Comparison of ENCODE assay signal across 1 cellular context in genomic region chrX:40580537-40581332, GRCh38.
A peak's percentile ranks its signal among the peaks of the same experiment; 100 is the strongest.
TF ChIP-seq lines count a peak whose summit lies in the region.

A gene with protein sequence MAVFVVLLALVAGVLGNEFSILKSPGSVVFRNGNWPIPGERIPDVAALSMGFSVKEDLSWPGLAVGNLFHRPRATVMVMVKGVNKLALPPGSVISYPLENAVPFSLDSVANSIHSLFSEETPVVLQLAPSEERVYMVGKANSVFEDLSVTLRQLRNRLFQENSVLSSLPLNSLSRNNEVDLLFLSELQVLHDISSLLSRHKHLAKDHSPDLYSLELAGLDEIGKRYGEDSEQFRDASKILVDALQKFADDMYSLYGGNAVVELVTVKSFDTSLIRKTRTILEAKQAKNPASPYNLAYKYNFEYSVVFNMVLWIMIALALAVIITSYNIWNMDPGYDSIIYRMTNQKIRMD (plus strand): TSS chrX:40580970. CDS start chrX:40581066, 96 bp downstream.

TF ChIP-seq in K562, 482 proteins besides CTCF, POLR2A, EP300 and RAD21 (continued from another document and continues in another):
- TF ChIP-seq, protein P1, sequence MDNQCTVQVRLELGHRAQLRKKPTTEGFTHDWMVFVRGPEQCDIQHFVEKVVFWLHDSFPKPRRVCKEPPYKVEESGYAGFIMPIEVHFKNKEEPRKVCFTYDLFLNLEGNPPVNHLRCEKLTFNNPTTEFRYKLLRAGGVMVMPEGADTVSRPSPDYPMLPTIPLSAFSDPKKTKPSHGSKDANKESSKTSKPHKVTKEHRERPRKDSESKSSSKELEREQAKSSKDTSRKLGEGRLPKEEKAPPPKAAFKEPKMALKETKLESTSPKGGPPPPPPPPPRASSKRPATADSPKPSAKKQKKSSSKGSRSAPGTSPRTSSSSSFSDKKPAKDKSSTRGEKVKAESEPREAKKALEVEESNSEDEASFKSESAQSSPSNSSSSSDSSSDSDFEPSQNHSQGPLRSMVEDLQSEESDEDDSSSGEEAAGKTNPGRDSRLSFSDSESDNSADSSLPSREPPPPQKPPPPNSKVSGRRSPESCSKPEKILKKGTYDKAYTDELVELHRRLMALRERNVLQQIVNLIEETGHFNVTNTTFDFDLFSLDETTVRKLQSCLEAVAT (IDR thresholded peaks at IDR 0.05) = peak in 1 of 2 experiments; percentile 75; a peak in 1 of 4 replicates
- TF ChIP-seq, protein P2, sequence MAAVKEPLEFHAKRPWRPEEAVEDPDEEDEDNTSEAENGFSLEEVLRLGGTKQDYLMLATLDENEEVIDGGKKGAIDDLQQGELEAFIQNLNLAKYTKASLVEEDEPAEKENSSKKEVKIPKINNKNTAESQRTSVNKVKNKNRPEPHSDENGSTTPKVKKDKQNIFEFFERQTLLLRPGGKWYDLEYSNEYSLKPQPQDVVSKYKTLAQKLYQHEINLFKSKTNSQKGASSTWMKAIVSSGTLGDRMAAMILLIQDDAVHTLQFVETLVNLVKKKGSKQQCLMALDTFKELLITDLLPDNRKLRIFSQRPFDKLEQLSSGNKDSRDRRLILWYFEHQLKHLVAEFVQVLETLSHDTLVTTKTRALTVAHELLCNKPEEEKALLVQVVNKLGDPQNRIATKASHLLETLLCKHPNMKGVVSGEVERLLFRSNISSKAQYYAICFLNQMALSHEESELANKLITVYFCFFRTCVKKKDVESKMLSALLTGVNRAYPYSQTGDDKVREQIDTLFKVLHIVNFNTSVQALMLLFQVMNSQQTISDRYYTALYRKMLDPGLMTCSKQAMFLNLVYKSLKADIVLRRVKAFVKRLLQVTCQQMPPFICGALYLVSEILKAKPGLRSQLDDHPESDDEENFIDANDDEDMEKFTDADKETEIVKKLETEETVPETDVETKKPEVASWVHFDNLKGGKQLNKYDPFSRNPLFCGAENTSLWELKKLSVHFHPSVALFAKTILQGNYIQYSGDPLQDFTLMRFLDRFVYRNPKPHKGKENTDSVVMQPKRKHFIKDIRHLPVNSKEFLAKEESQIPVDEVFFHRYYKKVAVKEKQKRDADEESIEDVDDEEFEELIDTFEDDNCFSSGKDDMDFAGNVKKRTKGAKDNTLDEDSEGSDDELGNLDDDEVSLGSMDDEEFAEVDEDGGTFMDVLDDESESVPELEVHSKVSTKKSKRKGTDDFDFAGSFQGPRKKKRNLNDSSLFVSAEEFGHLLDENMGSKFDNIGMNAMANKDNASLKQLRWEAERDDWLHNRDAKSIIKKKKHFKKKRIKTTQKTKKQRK (IDR thresholded peaks at IDR 0.05; ENCODE audit: borderline replicate concordance, low read depth, low read length) = peak; percentile 73; the same call in 1 of the 2 replicates
- TF ChIP-seq ATF1 (CRISPR knock-in tag; IDR thresholded peaks at IDR 0.05) = peak; percentile 55; the same call in 1 of the 2 replicates
- peak; percentile 96 for TF ChIP-seq ATF1 (tag; IDR thresholded peaks at IDR 0.05)
- TF ChIP-seq ZBTB7A (IDR thresholded peaks at IDR 0.05; ENCODE audit: borderline replicate concordance, control insufficient read depth, low read depth, low read length) = peak; percentile 14; the same call in 1 of the 2 replicates
- no peak for TF ChIP-seq DMBX1 (CRISPR knock-in tag; IDR thresholded peaks at IDR 0.05; ENCODE audit: borderline replicate concordance)
- no peak for TF ChIP-seq NR2C1 (IDR thresholded peaks at IDR 0.05)
- TF ChIP-seq NR2C1 (tag; IDR thresholded peaks at IDR 0.05) = peak; percentile 53; the same call in 1 of the 2 replicates
- TF ChIP-seq CHD2 (IDR thresholded peaks at IDR 0.05; ENCODE audit: low read depth, low read length) = peak; percentile 55
- no peak for TF ChIP-seq SMC3 (conservative IDR thresholded peaks at IDR 0.05; ENCODE audit: insufficient read depth, low read depth, low read length)
- peak; percentile 84 for TF ChIP-seq ASH1L (IDR thresholded peaks at IDR 0.05; ENCODE audit: borderline replicate concordance, low read depth, partially characterized antibody)
- TF ChIP-seq CREB1 (IDR thresholded peaks at IDR 0.05) = peak; percentile 96
- TF ChIP-seq CREB1 (CRISPR knock-in tag; IDR thresholded peaks at IDR 0.05) = peak; percentile 96
- TF ChIP-seq ZNF253 (CRISPR knock-in tag; conservative IDR thresholded peaks at IDR 0.05) = no peak
- 0 out of 2 replicates have a peak, but pooled peaks have one; percentile 9 for TF ChIP-seq NFIC (IDR thresholded peaks at IDR 0.05)
- no peak for TF ChIP-seq SMARCA5 (IDR thresholded peaks at IDR 0.05)
- TF ChIP-seq GABPA (tag; conservative IDR thresholded peaks at IDR 0.05; ENCODE audit: low read depth) = peak; percentile 91
- TF ChIP-seq, protein P3, sequence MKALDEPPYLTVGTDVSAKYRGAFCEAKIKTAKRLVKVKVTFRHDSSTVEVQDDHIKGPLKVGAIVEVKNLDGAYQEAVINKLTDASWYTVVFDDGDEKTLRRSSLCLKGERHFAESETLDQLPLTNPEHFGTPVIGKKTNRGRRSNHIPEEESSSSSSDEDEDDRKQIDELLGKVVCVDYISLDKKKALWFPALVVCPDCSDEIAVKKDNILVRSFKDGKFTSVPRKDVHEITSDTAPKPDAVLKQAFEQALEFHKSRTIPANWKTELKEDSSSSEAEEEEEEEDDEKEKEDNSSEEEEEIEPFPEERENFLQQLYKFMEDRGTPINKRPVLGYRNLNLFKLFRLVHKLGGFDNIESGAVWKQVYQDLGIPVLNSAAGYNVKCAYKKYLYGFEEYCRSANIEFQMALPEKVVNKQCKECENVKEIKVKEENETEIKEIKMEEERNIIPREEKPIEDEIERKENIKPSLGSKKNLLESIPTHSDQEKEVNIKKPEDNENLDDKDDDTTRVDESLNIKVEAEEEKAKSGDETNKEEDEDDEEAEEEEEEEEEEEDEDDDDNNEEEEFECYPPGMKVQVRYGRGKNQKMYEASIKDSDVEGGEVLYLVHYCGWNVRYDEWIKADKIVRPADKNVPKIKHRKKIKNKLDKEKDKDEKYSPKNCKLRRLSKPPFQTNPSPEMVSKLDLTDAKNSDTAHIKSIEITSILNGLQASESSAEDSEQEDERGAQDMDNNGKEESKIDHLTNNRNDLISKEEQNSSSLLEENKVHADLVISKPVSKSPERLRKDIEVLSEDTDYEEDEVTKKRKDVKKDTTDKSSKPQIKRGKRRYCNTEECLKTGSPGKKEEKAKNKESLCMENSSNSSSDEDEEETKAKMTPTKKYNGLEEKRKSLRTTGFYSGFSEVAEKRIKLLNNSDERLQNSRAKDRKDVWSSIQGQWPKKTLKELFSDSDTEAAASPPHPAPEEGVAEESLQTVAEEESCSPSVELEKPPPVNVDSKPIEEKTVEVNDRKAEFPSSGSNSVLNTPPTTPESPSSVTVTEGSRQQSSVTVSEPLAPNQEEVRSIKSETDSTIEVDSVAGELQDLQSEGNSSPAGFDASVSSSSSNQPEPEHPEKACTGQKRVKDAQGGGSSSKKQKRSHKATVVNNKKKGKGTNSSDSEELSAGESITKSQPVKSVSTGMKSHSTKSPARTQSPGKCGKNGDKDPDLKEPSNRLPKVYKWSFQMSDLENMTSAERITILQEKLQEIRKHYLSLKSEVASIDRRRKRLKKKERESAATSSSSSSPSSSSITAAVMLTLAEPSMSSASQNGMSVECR (CRISPR knock-in tag; IDR thresholded peaks at IDR 0.05) = no peak
- 0 out of 2 replicates have a peak, but pooled peaks have one; percentile 34 for TF ChIP-seq AFF4 (CRISPR knock-in tag; IDR thresholded peaks at IDR 0.05)
- peak; percentile 74; the same call in 1 of the 2 replicates for TF ChIP-seq PHF8 (IDR thresholded peaks at IDR 0.05; ENCODE audit: borderline replicate concordance, low read length)
- TF ChIP-seq RBM17 (IDR thresholded peaks at IDR 0.05; ENCODE audit: borderline replicate concordance, low read depth, low read length) = no peak
- TF ChIP-seq SIN3A (IDR thresholded peaks at IDR 0.05; ENCODE audit: borderline replicate concordance in 2 of 2, control insufficient read depth in 1 of 2, low read depth in 2 of 2, low read length in 2 of 2) = peak; percentile 17 to 74; a peak in 2 of 4 replicates
- peak; percentile 59 for TF ChIP-seq TAF1 (IDR thresholded peaks at IDR 0.05; ENCODE audit: control insufficient read depth, extremely low read depth, insufficient read depth, low read length, severe bottlenecking)
- no peak for TF ChIP-seq UBTF (IDR thresholded peaks at IDR 0.05; ENCODE audit: borderline replicate concordance in 1 of 2, low read depth in 2 of 2, low read length in 2 of 2)
- TF ChIP-seq RFX1 (IDR thresholded peaks at IDR 0.05) = peak; percentile 23; the same call in 1 of the 2 replicates
- peak; percentile 82 for TF ChIP-seq ZBTB2 (IDR thresholded peaks at IDR 0.05)
- no peak for TF ChIP-seq HNRNPUL1 (IDR thresholded peaks at IDR 0.05; ENCODE audit: low read length)
- TF ChIP-seq POLR2B (IDR thresholded peaks at IDR 0.05; ENCODE audit: low read depth, partially characterized antibody) = peak; percentile 27
- no peak for TF ChIP-seq ZNF766 (CRISPR knock-in tag; conservative IDR thresholded peaks at IDR 0.05)
- peak; percentile 56; the same call in 1 of the 2 replicates for TF ChIP-seq ETS1 (conservative IDR thresholded peaks at IDR 0.05; ENCODE audit: control insufficient read depth, low read depth, low read length)
- TF ChIP-seq ZNF778 (CRISPR knock-in tag; IDR thresholded peaks at IDR 0.05) = no peak
- peak in 1 of 2 experiments; percentile 32; a peak in 2 of 4 replicates for TF ChIP-seq MNT (conservative IDR thresholded peaks at IDR 0.05)
- TF ChIP-seq MBD2 (IDR thresholded peaks at IDR 0.05; ENCODE audit: borderline replicate concordance, low read depth) = peak; percentile 92
- no peak for TF ChIP-seq ZNF354B (CRISPR knock-in tag; IDR thresholded peaks at IDR 0.05)
- peak; percentile 95 for TF ChIP-seq MTA1 (IDR thresholded peaks at IDR 0.05; ENCODE audit: borderline replicate concordance)
- TF ChIP-seq SREBF1 (IDR thresholded peaks at IDR 0.05; ENCODE audit: borderline replicate concordance, low read depth, low read length) = 0 out of 2 replicates have a peak, but pooled peaks have one; percentile 40
- TF ChIP-seq MTA3 (IDR thresholded peaks at IDR 0.05; ENCODE audit: borderline replicate concordance) = peak; percentile 65; the same call in 1 of the 2 replicates
